1 cellular context compared by ENCODE assay signal in the genomic region with DNA sequence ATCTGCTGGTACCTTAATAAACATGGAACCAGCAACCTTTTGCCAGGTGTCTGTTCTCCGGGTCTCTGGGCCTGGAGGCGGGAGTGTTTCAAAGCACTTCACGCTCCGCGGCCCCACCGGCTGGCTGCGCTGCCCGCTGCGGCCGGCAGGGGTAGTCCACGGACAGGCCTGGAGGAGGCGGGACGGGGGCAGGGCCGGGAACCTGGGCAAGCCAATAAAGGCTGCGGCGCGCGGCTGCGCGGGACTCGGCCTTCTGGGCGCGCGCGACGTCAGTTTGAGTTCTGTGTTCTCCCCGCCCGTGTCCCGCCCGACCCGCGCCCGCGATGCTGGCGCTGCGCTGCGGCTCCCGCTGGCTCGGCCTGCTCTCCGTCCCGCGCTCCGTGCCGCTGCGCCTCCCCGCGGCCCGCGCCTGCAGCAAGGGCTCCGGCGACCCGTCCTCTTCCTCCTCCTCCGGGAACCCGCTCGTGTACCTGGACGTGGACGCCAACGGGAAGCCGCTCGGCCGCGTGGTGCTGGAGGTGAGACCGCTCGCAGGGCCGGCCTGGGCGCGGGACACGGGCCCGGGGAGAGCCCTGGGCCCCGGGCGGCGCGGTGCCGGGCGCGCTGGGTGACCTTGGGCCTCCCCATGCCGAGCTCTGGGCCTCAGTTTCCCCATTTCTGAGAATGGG.
TF ChIP-seq lines count a peak whose summit lies in the region.

A gene (plus strand): TSS at position 244 of the 668 bp plus-strand sequence. CDS start 80 bp downstream, at position 324.

TF ChIP-seq in GM12878, 131 proteins besides CTCF, POLR2A, EP300 and RAD21 (continued from another document and continues in another):
- TF ChIP-seq, protein P1, sequence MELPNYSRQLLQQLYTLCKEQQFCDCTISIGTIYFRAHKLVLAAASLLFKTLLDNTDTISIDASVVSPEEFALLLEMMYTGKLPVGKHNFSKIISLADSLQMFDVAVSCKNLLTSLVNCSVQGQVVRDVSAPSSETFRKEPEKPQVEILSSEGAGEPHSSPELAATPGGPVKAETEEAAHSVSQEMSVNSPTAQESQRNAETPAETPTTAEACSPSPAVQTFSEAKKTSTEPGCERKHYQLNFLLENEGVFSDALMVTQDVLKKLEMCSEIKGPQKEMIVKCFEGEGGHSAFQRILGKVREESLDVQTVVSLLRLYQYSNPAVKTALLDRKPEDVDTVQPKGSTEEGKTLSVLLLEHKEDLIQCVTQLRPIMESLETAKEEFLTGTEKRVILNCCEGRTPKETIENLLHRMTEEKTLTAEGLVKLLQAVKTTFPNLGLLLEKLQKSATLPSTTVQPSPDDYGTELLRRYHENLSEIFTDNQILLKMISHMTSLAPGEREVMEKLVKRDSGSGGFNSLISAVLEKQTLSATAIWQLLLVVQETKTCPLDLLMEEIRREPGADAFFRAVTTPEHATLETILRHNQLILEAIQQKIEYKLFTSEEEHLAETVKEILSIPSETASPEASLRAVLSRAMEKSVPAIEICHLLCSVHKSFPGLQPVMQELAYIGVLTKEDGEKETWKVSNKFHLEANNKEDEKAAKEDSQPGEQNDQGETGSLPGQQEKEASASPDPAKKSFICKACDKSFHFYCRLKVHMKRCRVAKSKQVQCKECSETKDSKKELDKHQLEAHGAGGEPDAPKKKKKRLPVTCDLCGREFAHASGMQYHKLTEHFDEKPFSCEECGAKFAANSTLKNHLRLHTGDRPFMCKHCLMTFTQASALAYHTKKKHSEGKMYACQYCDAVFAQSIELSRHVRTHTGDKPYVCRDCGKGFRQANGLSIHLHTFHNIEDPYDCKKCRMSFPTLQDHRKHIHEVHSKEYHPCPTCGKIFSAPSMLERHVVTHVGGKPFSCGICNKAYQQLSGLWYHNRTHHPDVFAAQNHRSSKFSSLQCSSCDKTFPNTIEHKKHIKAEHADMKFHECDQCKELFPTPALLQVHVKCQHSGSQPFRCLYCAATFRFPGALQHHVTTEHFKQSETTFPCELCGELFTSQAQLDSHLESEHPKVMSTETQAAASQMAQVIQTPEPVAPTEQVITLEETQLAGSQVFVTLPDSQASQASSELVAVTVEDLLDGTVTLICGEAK (IDR thresholded peaks at IDR 0.05; ENCODE audit: borderline replicate concordance): no peak
- TF ChIP-seq, protein P2, sequence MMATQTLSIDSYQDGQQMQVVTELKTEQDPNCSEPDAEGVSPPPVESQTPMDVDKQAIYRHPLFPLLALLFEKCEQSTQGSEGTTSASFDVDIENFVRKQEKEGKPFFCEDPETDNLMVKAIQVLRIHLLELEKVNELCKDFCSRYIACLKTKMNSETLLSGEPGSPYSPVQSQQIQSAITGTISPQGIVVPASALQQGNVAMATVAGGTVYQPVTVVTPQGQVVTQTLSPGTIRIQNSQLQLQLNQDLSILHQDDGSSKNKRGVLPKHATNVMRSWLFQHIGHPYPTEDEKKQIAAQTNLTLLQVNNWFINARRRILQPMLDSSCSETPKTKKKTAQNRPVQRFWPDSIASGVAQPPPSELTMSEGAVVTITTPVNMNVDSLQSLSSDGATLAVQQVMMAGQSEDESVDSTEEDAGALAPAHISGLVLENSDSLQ (IDR thresholded peaks at IDR 0.05): peak; percentile 44
- TF ChIP-seq, protein P3, sequence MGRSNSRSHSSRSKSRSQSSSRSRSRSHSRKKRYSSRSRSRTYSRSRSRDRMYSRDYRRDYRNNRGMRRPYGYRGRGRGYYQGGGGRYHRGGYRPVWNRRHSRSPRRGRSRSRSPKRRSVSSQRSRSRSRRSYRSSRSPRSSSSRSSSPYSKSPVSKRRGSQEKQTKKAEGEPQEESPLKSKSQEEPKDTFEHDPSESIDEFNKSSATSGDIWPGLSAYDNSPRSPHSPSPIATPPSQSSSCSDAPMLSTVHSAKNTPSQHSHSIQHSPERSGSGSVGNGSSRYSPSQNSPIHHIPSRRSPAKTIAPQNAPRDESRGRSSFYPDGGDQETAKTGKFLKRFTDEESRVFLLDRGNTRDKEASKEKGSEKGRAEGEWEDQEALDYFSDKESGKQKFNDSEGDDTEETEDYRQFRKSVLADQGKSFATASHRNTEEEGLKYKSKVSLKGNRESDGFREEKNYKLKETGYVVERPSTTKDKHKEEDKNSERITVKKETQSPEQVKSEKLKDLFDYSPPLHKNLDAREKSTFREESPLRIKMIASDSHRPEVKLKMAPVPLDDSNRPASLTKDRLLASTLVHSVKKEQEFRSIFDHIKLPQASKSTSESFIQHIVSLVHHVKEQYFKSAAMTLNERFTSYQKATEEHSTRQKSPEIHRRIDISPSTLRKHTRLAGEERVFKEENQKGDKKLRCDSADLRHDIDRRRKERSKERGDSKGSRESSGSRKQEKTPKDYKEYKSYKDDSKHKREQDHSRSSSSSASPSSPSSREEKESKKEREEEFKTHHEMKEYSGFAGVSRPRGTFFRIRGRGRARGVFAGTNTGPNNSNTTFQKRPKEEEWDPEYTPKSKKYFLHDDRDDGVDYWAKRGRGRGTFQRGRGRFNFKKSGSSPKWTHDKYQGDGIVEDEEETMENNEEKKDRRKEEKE (IDR thresholded peaks at IDR 0.05): 0 out of 2 replicates have a peak, but pooled peaks have one; percentile 31
- TF ChIP-seq MYC (IDR thresholded peaks at IDR 0.05; ENCODE audit: insufficient read depth, insufficient read length, insufficient replicate concordance, low read length, severe bottlenecking): peak; percentile 5
- no peak for TF ChIP-seq RBBP5 (conservative IDR thresholded peaks at IDR 0.05)
- TF ChIP-seq, protein P4, sequence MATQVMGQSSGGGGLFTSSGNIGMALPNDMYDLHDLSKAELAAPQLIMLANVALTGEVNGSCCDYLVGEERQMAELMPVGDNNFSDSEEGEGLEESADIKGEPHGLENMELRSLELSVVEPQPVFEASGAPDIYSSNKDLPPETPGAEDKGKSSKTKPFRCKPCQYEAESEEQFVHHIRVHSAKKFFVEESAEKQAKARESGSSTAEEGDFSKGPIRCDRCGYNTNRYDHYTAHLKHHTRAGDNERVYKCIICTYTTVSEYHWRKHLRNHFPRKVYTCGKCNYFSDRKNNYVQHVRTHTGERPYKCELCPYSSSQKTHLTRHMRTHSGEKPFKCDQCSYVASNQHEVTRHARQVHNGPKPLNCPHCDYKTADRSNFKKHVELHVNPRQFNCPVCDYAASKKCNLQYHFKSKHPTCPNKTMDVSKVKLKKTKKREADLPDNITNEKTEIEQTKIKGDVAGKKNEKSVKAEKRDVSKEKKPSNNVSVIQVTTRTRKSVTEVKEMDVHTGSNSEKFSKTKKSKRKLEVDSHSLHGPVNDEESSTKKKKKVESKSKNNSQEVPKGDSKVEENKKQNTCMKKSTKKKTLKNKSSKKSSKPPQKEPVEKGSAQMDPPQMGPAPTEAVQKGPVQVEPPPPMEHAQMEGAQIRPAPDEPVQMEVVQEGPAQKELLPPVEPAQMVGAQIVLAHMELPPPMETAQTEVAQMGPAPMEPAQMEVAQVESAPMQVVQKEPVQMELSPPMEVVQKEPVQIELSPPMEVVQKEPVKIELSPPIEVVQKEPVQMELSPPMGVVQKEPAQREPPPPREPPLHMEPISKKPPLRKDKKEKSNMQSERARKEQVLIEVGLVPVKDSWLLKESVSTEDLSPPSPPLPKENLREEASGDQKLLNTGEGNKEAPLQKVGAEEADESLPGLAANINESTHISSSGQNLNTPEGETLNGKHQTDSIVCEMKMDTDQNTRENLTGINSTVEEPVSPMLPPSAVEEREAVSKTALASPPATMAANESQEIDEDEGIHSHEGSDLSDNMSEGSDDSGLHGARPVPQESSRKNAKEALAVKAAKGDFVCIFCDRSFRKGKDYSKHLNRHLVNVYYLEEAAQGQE (IDR thresholded peaks at IDR 0.05; ENCODE audit: low read depth, low read length): 0 out of 2 replicates have a peak, but pooled peaks have one; percentile 34
- TF ChIP-seq YBX1 (IDR thresholded peaks at IDR 0.05): no peak
- no peak for TF ChIP-seq FOS (IDR thresholded peaks at IDR 0.05; ENCODE audit: borderline replicate concordance, extremely low read depth, insufficient read length)
- peak; percentile 77 for TF ChIP-seq IKZF1 (conservative IDR thresholded peaks at IDR 0.05)
- TF ChIP-seq SMAD1 (IDR thresholded peaks at IDR 0.05; ENCODE audit: low read depth, partially characterized antibody): no peak
- peak; percentile 12 for TF ChIP-seq MEF2B (IDR thresholded peaks at IDR 0.05; ENCODE audit: partially characterized antibody, poor library complexity, severe bottlenecking)
- TF ChIP-seq, protein P5, sequence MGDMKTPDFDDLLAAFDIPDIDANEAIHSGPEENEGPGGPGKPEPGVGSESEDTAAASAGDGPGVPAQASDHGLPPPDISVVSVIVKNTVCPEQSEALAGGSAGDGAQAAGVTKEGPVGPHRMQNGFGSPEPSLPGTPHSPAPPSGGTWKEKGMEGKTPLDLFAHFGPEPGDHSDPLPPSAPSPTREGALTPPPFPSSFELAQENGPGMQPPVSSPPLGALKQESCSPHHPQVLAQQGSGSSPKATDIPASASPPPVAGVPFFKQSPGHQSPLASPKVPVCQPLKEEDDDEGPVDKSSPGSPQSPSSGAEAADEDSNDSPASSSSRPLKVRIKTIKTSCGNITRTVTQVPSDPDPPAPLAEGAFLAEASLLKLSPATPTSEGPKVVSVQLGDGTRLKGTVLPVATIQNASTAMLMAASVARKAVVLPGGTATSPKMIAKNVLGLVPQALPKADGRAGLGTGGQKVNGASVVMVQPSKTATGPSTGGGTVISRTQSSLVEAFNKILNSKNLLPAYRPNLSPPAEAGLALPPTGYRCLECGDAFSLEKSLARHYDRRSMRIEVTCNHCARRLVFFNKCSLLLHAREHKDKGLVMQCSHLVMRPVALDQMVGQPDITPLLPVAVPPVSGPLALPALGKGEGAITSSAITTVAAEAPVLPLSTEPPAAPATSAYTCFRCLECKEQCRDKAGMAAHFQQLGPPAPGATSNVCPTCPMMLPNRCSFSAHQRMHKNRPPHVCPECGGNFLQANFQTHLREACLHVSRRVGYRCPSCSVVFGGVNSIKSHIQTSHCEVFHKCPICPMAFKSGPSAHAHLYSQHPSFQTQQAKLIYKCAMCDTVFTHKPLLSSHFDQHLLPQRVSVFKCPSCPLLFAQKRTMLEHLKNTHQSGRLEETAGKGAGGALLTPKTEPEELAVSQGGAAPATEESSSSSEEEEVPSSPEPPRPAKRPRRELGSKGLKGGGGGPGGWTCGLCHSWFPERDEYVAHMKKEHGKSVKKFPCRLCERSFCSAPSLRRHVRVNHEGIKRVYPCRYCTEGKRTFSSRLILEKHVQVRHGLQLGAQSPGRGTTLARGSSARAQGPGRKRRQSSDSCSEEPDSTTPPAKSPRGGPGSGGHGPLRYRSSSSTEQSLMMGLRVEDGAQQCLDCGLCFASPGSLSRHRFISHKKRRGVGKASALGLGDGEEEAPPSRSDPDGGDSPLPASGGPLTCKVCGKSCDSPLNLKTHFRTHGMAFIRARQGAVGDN (IDR thresholded peaks at IDR 0.05): peak; percentile 74; the same call in 1 of the 2 replicates
- TF ChIP-seq EGR1 (IDR thresholded peaks at IDR 0.05; ENCODE audit: borderline replicate concordance in 1 of 2, low read depth in 2 of 2, low read length in 2 of 2): peak in 1 of 2 experiments; percentile 11; a peak in 1 of 3 replicates
- TF ChIP-seq EED (IDR thresholded peaks at IDR 0.05; ENCODE audit: low read depth): no peak
- no peak; the same call in 1 of the 2 replicates for TF ChIP-seq JUND (IDR thresholded peaks at IDR 0.05; ENCODE audit: low read depth, low read length)
- peak; percentile 98 for TF ChIP-seq LARP7 (IDR thresholded peaks at IDR 0.05)
- TF ChIP-seq RB1 (IDR thresholded peaks at IDR 0.05; ENCODE audit: borderline replicate concordance): peak; percentile 93; the same call in 1 of the 2 replicates
- TF ChIP-seq PML (IDR thresholded peaks at IDR 0.05; ENCODE audit: low read length): peak; percentile 52; the same call in 1 of the 2 replicates
- no peak; the same call in 1 of the 2 replicates for TF ChIP-seq MXI1 (IDR thresholded peaks at IDR 0.05; ENCODE audit: low read depth, low read length)
- peak; percentile 51; the same call in 1 of the 2 replicates for TF ChIP-seq YY1 (IDR thresholded peaks at IDR 0.05; ENCODE audit: low read depth, low read length)
- peak; percentile 86; the same call in 1 of the 2 replicates for TF ChIP-seq TAF1 (IDR thresholded peaks at IDR 0.05; ENCODE audit: borderline replicate concordance, low read depth, low read length)
- peak; percentile 95 for TF ChIP-seq POLR2AphosphoS5 (IDR thresholded peaks at IDR 0.05; ENCODE audit: low read length)
- TF ChIP-seq, protein P6, sequence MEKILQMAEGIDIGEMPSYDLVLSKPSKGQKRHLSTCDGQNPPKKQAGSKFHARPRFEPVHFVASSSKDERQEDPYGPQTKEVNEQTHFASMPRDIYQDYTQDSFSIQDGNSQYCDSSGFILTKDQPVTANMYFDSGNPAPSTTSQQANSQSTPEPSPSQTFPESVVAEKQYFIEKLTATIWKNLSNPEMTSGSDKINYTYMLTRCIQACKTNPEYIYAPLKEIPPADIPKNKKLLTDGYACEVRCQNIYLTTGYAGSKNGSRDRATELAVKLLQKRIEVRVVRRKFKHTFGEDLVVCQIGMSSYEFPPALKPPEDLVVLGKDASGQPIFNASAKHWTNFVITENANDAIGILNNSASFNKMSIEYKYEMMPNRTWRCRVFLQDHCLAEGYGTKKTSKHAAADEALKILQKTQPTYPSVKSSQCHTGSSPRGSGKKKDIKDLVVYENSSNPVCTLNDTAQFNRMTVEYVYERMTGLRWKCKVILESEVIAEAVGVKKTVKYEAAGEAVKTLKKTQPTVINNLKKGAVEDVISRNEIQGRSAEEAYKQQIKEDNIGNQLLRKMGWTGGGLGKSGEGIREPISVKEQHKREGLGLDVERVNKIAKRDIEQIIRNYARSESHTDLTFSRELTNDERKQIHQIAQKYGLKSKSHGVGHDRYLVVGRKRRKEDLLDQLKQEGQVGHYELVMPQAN (conservative IDR thresholded peaks at IDR 0.05): peak; percentile 68
- peak; percentile 75 for TF ChIP-seq SP1 (IDR thresholded peaks at IDR 0.05; ENCODE audit: low read depth, low read length)
- no peak for TF ChIP-seq SREBF2 (IDR thresholded peaks at IDR 0.05; ENCODE audit: low read length)
- TF ChIP-seq CREB1 (IDR thresholded peaks at IDR 0.05; ENCODE audit: low read depth): peak; percentile 51; the same call in 1 of the 2 replicates
- TF ChIP-seq DPF2 (IDR thresholded peaks at IDR 0.05): peak; percentile 71; the same call in 1 of the 2 replicates
- peak; percentile 63 for TF ChIP-seq SMC3 (IDR thresholded peaks at IDR 0.05; ENCODE audit: borderline replicate concordance, low read length)
- TF ChIP-seq RELA (IDR thresholded peaks at IDR 0.05; ENCODE audit: borderline replicate concordance, partially characterized antibody): peak; percentile 17
